ENCODE assay signal across 5 cellular contexts in the genomic region with DNA sequence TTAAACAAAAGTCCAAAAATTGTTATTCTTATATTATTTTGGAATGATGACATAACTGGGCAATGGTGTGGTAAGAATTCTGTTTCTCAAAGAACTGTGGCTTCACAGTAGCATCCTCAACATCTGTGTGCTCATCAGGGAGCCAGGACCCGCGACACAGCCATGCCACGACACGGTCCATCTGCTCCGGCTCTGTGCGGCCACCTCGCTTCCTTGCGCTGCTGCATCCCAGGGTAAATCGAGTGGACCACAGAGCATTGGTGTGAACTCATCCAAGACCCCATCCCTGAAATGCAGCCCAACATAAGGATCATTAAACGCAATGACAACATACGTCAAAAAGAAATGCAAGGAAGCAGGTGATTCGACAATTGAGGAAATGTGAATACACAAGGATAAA.
"Had no signal": no experiment of that assay in that cellular context is flagged by ENCODE, and none has a peak within 500 bp of the region (broad histone marks: within the 10 kb centered on the region; RNA-seq: fewer than 3 reads in every experiment).

No MANE protein-coding gene starts in this region.

- DNase-seq: GM23248, GOT3, H7, HFFc6, KG1 had no signal

- H3K27ac Mint-ChIP-seq: HFFc6 had no signal

- H3K4me3 Mint-ChIP-seq: HFFc6 had no signal

- H3K9me3 Mint-ChIP-seq: HFFc6 had no signal
